ENCODE assay signal across 14 cellular contexts in genomic region chr6:35046098-35046497, GRCh38.
DNase-seq lines count a peak whose midpoint lies in the region; ATAC-seq, FAIRE-seq and TF ChIP-seq lines count a peak whose summit lies in the region.
"Had no signal": no experiment of that assay in that cellular context is flagged by ENCODE, and none has a peak within 500 bp of the region (broad histone marks: within the 10 kb centered on the region; RNA-seq: fewer than 3 reads in every experiment).

No MANE protein-coding gene starts in this region.

- H3K27ac Mint-ChIP-seq in chondrocyte (ENCODE audit: unreplicated experiment): peak overlapping the region; percentile 47
- H3K27ac Mint-ChIP-seq: stimulated activated naive B cell treated with anti-CD40 and anti-IgM and Interleukin-4, amounts not matched to agents 10 μg/mL and 1 μg/mL and 100 μg/mL, for 72 hours had no signal

- no peak overlapping the region for H2AFZ ChIP-seq in KMS-11 (ENCODE audit: low read depth)

- no peak for ATAC-seq in lung (ENCODE audit: insufficient read depth, low FRiP score)
- no peak for ATAC-seq in GM18870 (IDR thresholded peaks at IDR 0.05; ENCODE audit: unreplicated experiment)
- ATAC-seq: stimulated activated naive B cell treated with anti-CD40 and anti-IgM and Interleukin-4, amounts not matched to agents 10 μg/mL and 1 μg/mL and 100 μg/mL, for 72 hours had no signal

- H4K20me1 ChIP-seq in KMS-11 (ENCODE audit: insufficient read depth): no peaks in the 10 kb centered on the region

- H3K4me1 ChIP-seq in KMS-11 (ENCODE audit: low read depth, poor library complexity, severe bottlenecking): peaks cover 69% of the 10 kb centered on the region
- H3K4me1 ChIP-seq in lung (ENCODE audit: control insufficient read depth in 2 of 2, insufficient read depth in 2 of 2, low read length in 2 of 2): peaks cover 32 to 39% of the 10 kb centered on the region in 2 donors
- peaks cover 0 to 10% of the 10 kb centered on the region in 2 donors for H3K4me1 ChIP-seq in small intestine (ENCODE audit: control insufficient read depth in 2 of 2, insufficient read depth in 1 of 2, low read depth in 1 of 2, low read length in 1 of 2)

- no peak overlapping the region for H3K9ac ChIP-seq in KMS-11

- H3K27ac ChIP-seq in KMS-11 (peak overlapping the region; percentile 99; the same call in 1 of the 2 replicates), lung (ENCODE audit: low read depth in 1 of 2, low read length in 1 of 2) (peak overlapping the region; percentile 1 to 78), temporal lobe (ENCODE audit: low read depth, low read length) (peak overlapping the region; percentile 99), small intestine (ENCODE audit: low read depth in 1 of 2, low read length in 1 of 2) (no peak overlapping the region)

- H3K9me3 ChIP-seq in lung (ENCODE audit: control insufficient read depth in 2 of 2, insufficient read depth in 1 of 2, low read length in 1 of 2) (no peaks in the 10 kb centered on the region), small intestine (ENCODE audit: control insufficient read depth, low read depth) (no peaks in the 10 kb centered on the region)

- H3K36me3 ChIP-seq in KMS-11 (ENCODE audit: insufficient read depth): no peaks in the 10 kb centered on the region
- peaks cover 0 to 11% of the 10 kb centered on the region in 2 donors for H3K36me3 ChIP-seq in lung (ENCODE audit: control insufficient read depth in 2 of 2, insufficient read depth in 2 of 2, low read length in 2 of 2)
- peaks cover 0 to 2% of the 10 kb centered on the region in 2 donors for H3K36me3 ChIP-seq in small intestine (ENCODE audit: control insufficient read depth in 2 of 2, insufficient read depth in 2 of 2, low read length in 2 of 2)

- WGBS in lung, 2 donors: 53 to 78% methylated on average over 3 of the region's 3 CpGs
- 70 to 87% (median 82%) methylated on average over 3 of the region's 3 CpGs for WGBS in small intestine, 3 donors

- H3K27me3 Mint-ChIP-seq in chondrocyte (ENCODE audit: low read depth): no peaks in the 10 kb centered on the region
- H3K27me3 Mint-ChIP-seq: CD4-positive, alpha-beta T cell; stimulated activated naive B cell treated with anti-CD40 and anti-IgM and Interleukin-4, amounts not matched to agents 10 μg/mL and 1 μg/mL and 100 μg/mL, for 72 hours had no signal

- H3K4me3 Mint-ChIP-seq in chondrocyte (ENCODE audit: unreplicated experiment): no peak overlapping the region
- H3K4me3 Mint-ChIP-seq: CD4-positive, alpha-beta T cell; stimulated activated naive B cell treated with anti-CD40 and anti-IgM and Interleukin-4, amounts not matched to agents 10 μg/mL and 1 μg/mL and 100 μg/mL, for 72 hours had no signal

- FAIRE-seq in small intestine (lab: Jason Lieb, UNC): no peak

- DNase-seq in chondrocyte (ENCODE audit: low spot score) (no peak), lung (ENCODE audit: low spot score) (no peak), GM19238 (ENCODE audit: insufficient read length, low spot score) (no peak), small intestine (no peak), cerebellum (ENCODE audit: low spot score) (no peak)
- DNase-seq: activated CD4-positive, alpha-beta T cell treated with anti-CD3 and anti-CD28 coated beads for 4 hours; CD4-positive, alpha-beta T cell; cortex of kidney; MM.1S; stimulated activated CD4-positive, alpha-beta T cell treated with anti-CD3 and anti-CD28 coated beads, Interleukin-2, amount 100 ng/mL, for 48 hours; stimulated activated naive B cell treated with anti-CD40 and anti-IgM and Interleukin-4, amounts not matched to agents 10 μg/mL and 1 μg/mL and 100 μg/mL, for 72 hours had no signal

- H3K27me3 ChIP-seq in KMS-11 (ENCODE audit: insufficient read depth, low read depth) (no peaks in the 10 kb centered on the region), lung (ENCODE audit: control insufficient read depth, insufficient read depth) (no peaks in the 10 kb centered on the region), small intestine (ENCODE audit: control insufficient read depth in 2 of 2, insufficient read depth in 2 of 2, low read length in 2 of 2) (no peaks in the 10 kb centered on the region)

- H3K36me3 Mint-ChIP-seq in chondrocyte (ENCODE audit: low read depth): no peaks in the 10 kb centered on the region

- H3K79me2 ChIP-seq in KMS-11 (ENCODE audit: insufficient read depth, low read depth): no peaks in the 10 kb centered on the region; the same call in 1 of the 2 replicates

- H3K4me3 ChIP-seq in KMS-11 (IDR thresholded peaks at IDR 0.05; ENCODE audit: insufficient read depth, low read depth, low read length) (no peak overlapping the region), lung (no peak overlapping the region), small intestine (ENCODE audit: low read depth in 1 of 2, low read length in 2 of 2) (no peak overlapping the region)

- H3K4me1 Mint-ChIP-seq in chondrocyte (ENCODE audit: low read depth): peaks cover 13% of the 10 kb centered on the region

- no peaks in the 10 kb centered on the region for H3K9me3 Mint-ChIP-seq in chondrocyte (ENCODE audit: low read depth)
- H3K9me3 Mint-ChIP-seq: CD4-positive, alpha-beta T cell; stimulated activated naive B cell treated with anti-CD40 and anti-IgM and Interleukin-4, amounts not matched to agents 10 μg/mL and 1 μg/mL and 100 μg/mL, for 72 hours had no signal

- TF ChIP-seq CTCF in KMS-11 (conservative IDR thresholded peaks at IDR 0.05; ENCODE audit: low read depth, low read length) (no peak), chondrocyte (IDR thresholded peaks at IDR 0.05) (no peak), lung (IDR thresholded peaks at IDR 0.05; ENCODE audit: control extremely low read depth, extremely low read depth) (no peak)

- peak overlapping the region; percentile 74; the same call in 1 of the 2 replicates for H3K4me2 ChIP-seq in KMS-11

Comparison
In these comparisons a context has a peak if more than half of its experiments do, and no peak if none do; other contexts are left out.
1. H3K27ac ChIP-seq: peak in KMS-11 (single experiment), lung (2 of 2) and temporal lobe (single experiment); none in small intestine (0 of 2).